ENCODE assay signal across 35 cellular contexts in the genomic region with DNA sequence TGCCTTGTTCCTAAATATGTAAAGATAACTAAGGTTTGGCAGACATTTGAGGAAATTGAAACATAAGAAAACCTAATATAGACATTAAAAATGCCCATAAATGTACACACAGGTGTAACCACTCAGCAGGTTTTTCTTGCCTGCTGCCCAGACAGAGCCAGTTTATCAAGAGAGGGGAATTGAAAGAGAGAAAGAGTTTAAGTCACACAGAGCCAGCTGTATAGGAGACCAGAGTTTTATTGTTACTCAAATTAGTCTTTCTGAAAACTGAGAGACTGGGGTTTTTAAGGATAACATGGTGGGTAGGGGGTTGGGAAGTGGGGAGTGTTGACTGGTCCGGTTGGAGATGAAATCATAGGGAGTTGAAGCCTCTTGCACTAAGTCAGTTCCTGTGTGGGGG.
A peak's percentile ranks its signal among the peaks of the same experiment; 100 is the strongest.
DNase-seq lines count a peak whose midpoint lies in the region; ATAC-seq and TF ChIP-seq lines count a peak whose summit lies in the region.
"Had no signal": no experiment of that assay in that cellular context is flagged by ENCODE, and none has a peak within 500 bp of the region (broad histone marks: within the 10 kb centered on the region; RNA-seq: fewer than 3 reads in every experiment).

No MANE protein-coding gene starts in this region.

- peak; percentile 22 for ATAC-seq in foreskin keratinocyte
- ATAC-seq in GM18519 (IDR thresholded peaks at IDR 0.05; ENCODE audit: low FRiP score, unreplicated experiment): no peak
- no peak for ATAC-seq in HG03175 (IDR thresholded peaks at IDR 0.05; ENCODE audit: unreplicated experiment)
- ATAC-seq: activated CD4-positive, CD25-positive, alpha-beta regulatory T cell treated with anti-CD3 and anti-CD28 coated beads, Interleukin-2, amount 50 U/mL, for 24 hours; left lobe of liver; pancreas had no signal

- H3K4me1 Mint-ChIP-seq in MCF 10A (ENCODE audit: insufficient read depth, unreplicated experiment): peaks cover 12% of the 10 kb centered on the region
- H3K4me1 Mint-ChIP-seq: CD14-positive monocyte; central memory CD8-positive, alpha-beta T cell; immature natural killer cell; memory B cell had no signal

- no peak for TF ChIP-seq POLR2A in breast epithelium (IDR thresholded peaks at IDR 0.05)

- no peaks in the 10 kb centered on the region for H3K36me3 Mint-ChIP-seq in MCF 10A (ENCODE audit: insufficient read depth, unreplicated experiment)
- H3K36me3 Mint-ChIP-seq: CD14-positive monocyte, immature natural killer cell, memory B cell had no signal

- no peaks in the 10 kb centered on the region for H3K9me3 ChIP-seq in breast epithelium
- no peaks in the 10 kb centered on the region for H3K9me3 ChIP-seq in PC-9 (ENCODE audit: insufficient read depth, low read depth)
- H3K9me3 ChIP-seq: Caco-2, pancreas had no signal

- H3K27me3 Mint-ChIP-seq in MCF 10A (ENCODE audit: insufficient read depth, unreplicated experiment): no peaks in the 10 kb centered on the region
- H3K27me3 Mint-ChIP-seq: activated CD4-positive, alpha-beta memory T cell treated with anti-CD3 and anti-CD28 coated beads for 36 hours; central memory CD8-positive, alpha-beta T cell; dendritic cell treated with granulocyte-macrophage colony-stimulating factor and Interleukin-4, amounts not matched to agents 40 ng/mL and 50 ng/mL, for 4 days; memory B cell had no signal

- H3K79me2 ChIP-seq in PC-9 (ENCODE audit: low read depth): no peaks in the 10 kb centered on the region
- H3K79me2 ChIP-seq: hepatocyte had no signal

- BruUV-seq in MCF 10A (replicated peaks; lab: Mats Ljungman, UMichigan) (no TSS peak), PC-9 (replicated peaks; lab: Mats Ljungman, UMichigan) (TSS peak; percentile 89)

- intact Hi-C loops in MCF 10A (cut with micrococcal nuclease): loop anchor here (5.0 to 10.0 kb wide), 2 partner anchors 538 to 590 kb away; no protein-coding TSS in a partner anchor
- intact Hi-C loops in breast epithelium (cut with DNase I; ENCODE audit: low total_unique reads): no loop called here
- intact Hi-C loops in PC-9 (cut with micrococcal nuclease; ENCODE audit: unreplicated experiment): loop anchor here (1.0 to 5.0 kb wide), 2 partner anchors 88 to 578 kb away; a partner anchor contains a TSS

- in situ Hi-C loops in GM13977 (cut with MboI; ENCODE audit: low pct_unique_long_range_greater_than_20kb, low sequenced_read_pairs, unreplicated experiment): no loop called here

- no peaks in the 10 kb centered on the region for H3K27me3 ChIP-seq in breast epithelium
- no peaks in the 10 kb centered on the region for H3K27me3 ChIP-seq in PC-9 (ENCODE audit: insufficient read depth, low read depth)
- no peaks in the 10 kb centered on the region for H3K27me3 ChIP-seq in foreskin keratinocyte
- H3K27me3 ChIP-seq: hepatocyte, pancreas, suprapubic skin had no signal

- CTCF ChIA-PET in MCF 10A (lab: Yijun Ruan, JAX) (interaction anchor here (1.0 to 2.2 kb wide), 3 partner anchors 535 to 585 kb away, joined by 3 to 12 read pairs (median 5); a partner anchor contains a TSS), PC-9 (lab: Charles Lee) (no interaction called here)

- H3K4me3 ChIP-seq in breast epithelium (no peak overlapping the region), PC-9 (peak overlapping the region; percentile 30; the same call in 1 of the 2 replicates)
- H3K4me3 ChIP-seq: GM23248, hepatocyte, pancreas, SK-N-MC, suprapubic skin had no signal

- H3K27ac ChIP-seq in breast epithelium (no peak overlapping the region), PC-9 (peak overlapping the region; percentile 98), foreskin keratinocyte (no peak overlapping the region)
- H3K27ac ChIP-seq: GM23248, hepatocyte, KMS-11, pancreas, SK-N-MC, suprapubic skin had no signal

- POLR2A ChIA-PET in MCF 10A (lab: Yijun Ruan, JAX): interaction anchor here (1.0 kb wide), 1 partner anchor 59 kb away, joined by 3 read pairs; no protein-coding TSS in a partner anchor
- POLR2A ChIA-PET in PC-9 (lab: Charles Lee; ENCODE audit: unreplicated experiment): no interaction called here

- H4K20me1 ChIP-seq in PC-9 (ENCODE audit: insufficient read depth): no peaks in the 10 kb centered on the region

- H3K36me3 ChIP-seq in breast epithelium (no peaks in the 10 kb centered on the region), PC-9 (ENCODE audit: low read depth) (no peaks in the 10 kb centered on the region)
- H3K36me3 ChIP-seq: pancreas, suprapubic skin had no signal

- peak overlapping the region; percentile 72 for H3K4me2 ChIP-seq in PC-9
- H3K4me2 ChIP-seq: hepatocyte, KMS-11 had no signal

- H3K27ac Mint-ChIP-seq in MCF 10A (ENCODE audit: low read depth, unreplicated experiment): peak overlapping the region; percentile 84
- H3K27ac Mint-ChIP-seq: activated CD4-positive, alpha-beta memory T cell treated with anti-CD3 and anti-CD28 coated beads for 36 hours; activated naive CD4-positive, alpha-beta T cell treated with anti-CD3 and anti-CD28 coated beads for 36 hours; CD14-positive monocyte; dendritic cell treated with granulocyte-macrophage colony-stimulating factor and Interleukin-4, amounts not matched to agents 40 ng/mL and 50 ng/mL, for 4 days; endodermal cell; memory B cell had no signal

- H3K9me2 ChIP-seq in PC-9 (ENCODE audit: insufficient read depth): no peaks in the 10 kb centered on the region

- H2AFZ ChIP-seq in PC-9: peak overlapping the region; percentile 76
- H2AFZ ChIP-seq: GM23248, hepatocyte had no signal

- H3F3A ChIP-seq in PC-9 (ENCODE audit: insufficient read depth, low read depth): peaks cover 18% of the 10 kb centered on the region; the same call in 1 of the 2 replicates

- H3K4me1 ChIP-seq in breast epithelium (no peaks in the 10 kb centered on the region), PC-9 (replicated peaks; ENCODE audit: insufficient read depth) (peaks cover 22% of the 10 kb centered on the region), foreskin keratinocyte (peaks cover 17% of the 10 kb centered on the region)
- H3K4me1 ChIP-seq: Caco-2, pancreas, suprapubic skin had no signal

- no peak for TF ChIP-seq CTCF in MCF 10A (IDR thresholded peaks at IDR 0.05; ENCODE audit: unreplicated experiment)
- no peak for TF ChIP-seq CTCF in breast epithelium (IDR thresholded peaks at IDR 0.05)
- no peak for TF ChIP-seq CTCF in PC-9 (conservative IDR thresholded peaks at IDR 0.05)
- no peak for TF ChIP-seq CTCF in foreskin keratinocyte (conservative IDR thresholded peaks at IDR 0.05)
- TF ChIP-seq CTCF in GM13977 (IDR thresholded peaks at IDR 0.05; ENCODE audit: extremely low read depth, insufficient read depth, missing control alignments): no peak

- no peaks in the 10 kb centered on the region for H3K9me3 Mint-ChIP-seq in MCF 10A (ENCODE audit: unreplicated experiment)
- H3K9me3 Mint-ChIP-seq: central memory CD8-positive, alpha-beta T cell; dendritic cell treated with granulocyte-macrophage colony-stimulating factor and Interleukin-4, amounts not matched to agents 40 ng/mL and 50 ng/mL, for 4 days; endodermal cell; memory B cell had no signal

- DNase-seq in MCF 10A (ENCODE audit: unreplicated experiment): no peak
- no peak for DNase-seq in breast epithelium (ENCODE audit: low spot score in 2 of 2)
- DNase-seq in PC-9: no peak
- DNase-seq in foreskin keratinocyte: no peak
- no peak for DNase-seq in GM13977 (ENCODE audit: low spot score)
- DNase-seq in RPMI8226: no peak
- DNase-seq: activated CD4-positive, alpha-beta memory T cell treated with anti-CD3 and anti-CD28 coated beads for 36 hours; activated CD8-positive, alpha-beta memory T cell treated with anti-CD3 and anti-CD28 coated beads, Interleukin-2, amount 50 U/mL, for 48 hours; activated naive CD4-positive, alpha-beta T cell treated with anti-CD3 and anti-CD28 coated beads for 36 hours; Caco-2; DMS79; endodermal cell; immature natural killer cell; MV-4-11; NCI-H146; NCI-H2107; NCI-H345; NCI-H748 treated with DMSO at 0.1 percent for 48 hours; pancreas; small intestine; stimulated activated naive CD4-positive, alpha-beta T cell treated with Interleukin-2 at 50 U/mL for 16 hours; T-helper 2 cell had no signal

- no peak overlapping the region for H3K4me3 Mint-ChIP-seq in MCF 10A (ENCODE audit: unreplicated experiment)
- H3K4me3 Mint-ChIP-seq: activated CD4-positive, alpha-beta memory T cell treated with anti-CD3 and anti-CD28 coated beads for 36 hours; activated naive CD4-positive, alpha-beta T cell treated with anti-CD3 and anti-CD28 coated beads for 36 hours; CD14-positive monocyte; central memory CD8-positive, alpha-beta T cell; dendritic cell treated with granulocyte-macrophage colony-stimulating factor and Interleukin-4, amounts not matched to agents 40 ng/mL and 50 ng/mL, for 4 days; endodermal cell; immature natural killer cell; memory B cell had no signal
